Comparison of ENCODE assay signal across 8 cellular contexts in genomic region chr5:143051244-143052058, GRCh38.
DNase-seq lines count a peak whose midpoint lies in the region; ATAC-seq and TF ChIP-seq lines count a peak whose summit lies in the region.

No MANE protein-coding gene starts in this region.

- ATAC-seq in HG03175 (IDR thresholded peaks at IDR 0.05; ENCODE audit: unreplicated experiment) (peak; percentile 54), GM18870 (IDR thresholded peaks at IDR 0.05; ENCODE audit: unreplicated experiment) (no peak), HG03342 (IDR thresholded peaks at IDR 0.05; ENCODE audit: unreplicated experiment) (no peak)

- H3K4me3 ChIP-seq in epithelial cell of esophagus (ENCODE audit: low read length) = no peak overlapping the region

- peak; percentile 83 for DNase-seq in AG09319 (ENCODE audit: extremely low read depth, low read depth)
- DNase-seq in NOMO-1 (lab: John Stamatoyannopoulos, UW; ENCODE audit: unreplicated experiment in 2 of 2) = peak; percentile 90 to 99
- DNase-seq in epithelial cell of esophagus (ENCODE audit: low read depth) = peak; percentile 80
- peak; percentile 48 for DNase-seq in pons (ENCODE audit: low spot score)
- no peak for DNase-seq in activated CD4-positive, CD25-positive, alpha-beta regulatory T cell treated with anti-CD3 and anti-CD28 coated beads, Interleukin-2, amount 50 U/mL, for 72 hours

- TF ChIP-seq CTCF in AG09319 (IDR thresholded peaks at IDR 0.05; ENCODE audit: low read depth, low read length) (no peak), epithelial cell of esophagus (IDR thresholded peaks at IDR 0.05; ENCODE audit: insufficient read depth, low read depth, low read length, missing control alignments) (no peak)
